ENCODE assay signal across 8 cellular contexts in genomic region chr21:31866077-31866511, GRCh38.
A peak's percentile ranks its signal among the peaks of the same experiment; 100 is the strongest.
DNase-seq lines count a peak whose midpoint lies in the region; ATAC-seq and TF ChIP-seq lines count a peak whose summit lies in the region.

No MANE protein-coding gene starts in this region.

- H3K4me3 ChIP-seq in skeletal muscle cell (ENCODE audit: low read depth, low read length), result no peak overlapping the region

- TF ChIP-seq CTCF in C4-2B (conservative IDR thresholded peaks at IDR 0.05), result peak; percentile 93

- peak; percentile 64 for ATAC-seq in GM21576 (IDR thresholded peaks at IDR 0.05; ENCODE audit: unreplicated experiment)

- H3K27ac ChIP-seq in C4-2B, result no peak overlapping the region

- DNase-seq in NCI-H187 (lab: John Stamatoyannopoulos, UW) (peak; percentile 82 to 89), T1000 (lab: John Stamatoyannopoulos, UW) (peak; percentile 69), astrocyte of the hippocampus (ENCODE audit: low read depth, low spot score) (peak; percentile 93), hippocampal formation (lab: John Stamatoyannopoulos, UW) (peak; percentile 65 to 75), skeletal muscle cell (ENCODE audit: low read depth) (peak; percentile 10), epidermal melanocyte (ENCODE audit: insufficient read length, low spot score) (no peak)
